ENCODE assay signal across 13 cellular contexts in the genomic region with DNA sequence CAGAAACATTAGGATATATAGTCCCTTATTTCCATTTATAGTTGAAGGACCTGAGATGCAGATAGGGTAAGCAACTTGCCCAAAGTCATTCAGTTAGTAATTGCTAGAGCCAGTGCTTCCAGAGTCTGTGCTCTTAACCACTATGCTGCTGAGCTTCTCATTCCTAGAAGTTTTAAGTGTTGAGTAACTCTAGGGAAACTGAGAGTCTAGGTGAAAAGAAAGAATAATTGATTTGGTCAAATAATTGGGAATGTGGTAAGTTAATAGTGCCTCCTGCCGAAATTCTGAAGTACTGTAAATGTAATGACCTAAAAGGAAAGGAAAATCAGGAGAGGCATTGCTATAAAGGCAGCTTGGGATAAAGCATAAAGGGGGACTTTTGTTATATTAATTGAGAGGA. TPM values are rescaled to one million over a fixed set of nuclear protein-coding genes. Genes with fewer than 3 reads are reported as not detected.
DNase-seq lines count a peak whose midpoint lies in the region; ATAC-seq and TF ChIP-seq lines count a peak whose summit lies in the region.
"Had no signal": no experiment of that assay in that cellular context is flagged by ENCODE, and none has a peak within 500 bp of the region (broad histone marks: within the 10 kb centered on the region; RNA-seq: fewer than 3 reads in every experiment).

No MANE protein-coding gene starts in this region.

- peak overlapping the region; percentile 11 for H3K27ac Mint-ChIP-seq in activated T-cell treated with anti-CD3 and anti-CD28 coated beads, Interleukin-2, amount 50 U/mL, for 24 hours

- H3K4me1 Mint-ChIP-seq in activated T-cell treated with anti-CD3 and anti-CD28 coated beads, Interleukin-2, amount 50 U/mL, for 24 hours (ENCODE audit: low read depth) = peaks cover 44% of the 10 kb centered on the region

- no peak overlapping the region for H3K4me3 ChIP-seq in epithelial cell of proximal tubule (ENCODE audit: low read depth, low read length)
- no peak overlapping the region for H3K4me3 ChIP-seq in lower leg skin (ENCODE audit: low read depth, poor library complexity, severe bottlenecking)
- no peak overlapping the region for H3K4me3 ChIP-seq in thyroid gland (replicated peaks in 1 of 3)
- H3K4me3 ChIP-seq: thoracic aorta had no signal

- peak; percentile 52 for TF ChIP-seq CTCF in epithelial cell of proximal tubule (conservative IDR thresholded peaks at IDR 0.05; ENCODE audit: low read depth, low read length)
- no peak for TF ChIP-seq CTCF in lower leg skin (IDR thresholded peaks at IDR 0.05)
- TF ChIP-seq CTCF in thyroid gland (IDR thresholded peaks at IDR 0.05) = no peak

- no peaks in the 10 kb centered on the region for H3K27me3 ChIP-seq in thyroid gland

- H3K9me3 Mint-ChIP-seq in activated T-cell treated with anti-CD3 and anti-CD28 coated beads, Interleukin-2, amount 50 U/mL, for 24 hours = no peaks in the 10 kb centered on the region

- no peaks in the 10 kb centered on the region for H3K9me3 ChIP-seq in thyroid gland
- H3K9me3 ChIP-seq: thoracic aorta had no signal

- H3K36me3 Mint-ChIP-seq in activated T-cell treated with anti-CD3 and anti-CD28 coated beads, Interleukin-2, amount 50 U/mL, for 24 hours (ENCODE audit: low read depth) = peaks cover 67% of the 10 kb centered on the region

- H3K4me1 ChIP-seq in thyroid gland = no peaks in the 10 kb centered on the region

- ATAC-seq in GM21515 (IDR thresholded peaks at IDR 0.05; ENCODE audit: unreplicated experiment) = no peak
- ATAC-seq: sciatic nerve had no signal

- H3K36me3 ChIP-seq in thyroid gland = peaks cover 18 to 29% of the 10 kb centered on the region in 2 donors

- H3K27me3 Mint-ChIP-seq in activated T-cell treated with anti-CD3 and anti-CD28 coated beads, Interleukin-2, amount 50 U/mL, for 24 hours = no peaks in the 10 kb centered on the region

- WGBS in lower leg skin, 2 donors = 49 to 50% methylated on average over 1 of the region's 1 CpG
- WGBS in thyroid gland, 2 donors = 28 to 39% methylated on average over 1 of the region's 1 CpG

- H3K4me3 Mint-ChIP-seq in activated T-cell treated with anti-CD3 and anti-CD28 coated beads, Interleukin-2, amount 50 U/mL, for 24 hours = no peak overlapping the region

- no peak for DNase-seq in activated T-cell treated with anti-CD3 and anti-CD28 coated beads, Interleukin-2, amount 50 U/mL, for 24 hours
- DNase-seq in activated T-cell treated with anti-CD3 and anti-CD28 coated beads, Interleukin-2, amount 50 U/mL, for 48 hours = no peak
- DNase-seq in NCI-H69 (lab: John Stamatoyannopoulos, UW) = peak; percentile 4
- DNase-seq in epithelial cell of proximal tubule (ENCODE audit: low read depth) = peak; percentile 46
- DNase-seq in renal cortical epithelial cell (ENCODE audit: low read depth) = peak; percentile 71
- no peak for DNase-seq in lower leg skin (ENCODE audit: low spot score in 2 of 2)
- no peak for DNase-seq in thyroid gland
- DNase-seq: activated naive CD4-positive, alpha-beta T cell treated with anti-CD3 and anti-CD28 coated beads, Interleukin-2, amount 50 U/mL, for 16 hours; hippocampal formation; NCI-H1694 treated with DMSO at 0.1 percent for 48 hours had no signal

- TF ChIP-seq POLR2A in lower leg skin (IDR thresholded peaks at IDR 0.05) (no peak), thyroid gland (IDR thresholded peaks at IDR 0.05) (no peak)

- intact Hi-C loops in lower leg skin (cut with DNase I; ENCODE audit: low total_unique reads) = loop anchor here (5.0 kb wide), 1 partner anchor 1534 kb away; no protein-coding TSS in a partner anchor
- intact Hi-C loops in thyroid gland (cut with DNase I) = no loop called here

- H3K27ac ChIP-seq in thyroid gland = no peak overlapping the region
- H3K27ac ChIP-seq: thoracic aorta had no signal

RNA-seq across cellular contexts. Expression of a gene that starts 14.1 kb away (rescaled TPM):
- total RNA-seq in epithelial cell of proximal tubule (10.1 and 11.1 TPM in 2 replicates), renal cortical epithelial cell (12.9 and 28.9 TPM in 2 replicates), lower leg skin (10 to 100 TPM; 17.2 to 29.0 (median 18.3) TPM), thyroid gland (10 to 100 TPM; 26.2 to 43.3 (median 28.4) TPM)

RNA-seq across cellular contexts. Expression of a gene that starts 49.9 kb away (rescaled TPM):
- total RNA-seq in epithelial cell of proximal tubule (32.5 and 40.4 TPM in 2 replicates), renal cortical epithelial cell (40.7 and 62.0 TPM in 2 replicates), lower leg skin (10 to 100 TPM in 3 of 4 donors, 1 to 10 TPM in 1; 7.3 to 25.8 (median 21.4) TPM), thyroid gland (10 to 100 TPM; 26.8 to 71.2 (median 46.4) TPM)

RNA-seq across cellular contexts. Expression of a gene that starts 50.1 kb away (rescaled TPM):
- total RNA-seq in epithelial cell of proximal tubule (31.1 and 40.0 TPM in 2 replicates), renal cortical epithelial cell (47.5 and 89.3 TPM in 2 replicates), lower leg skin (10 to 100 TPM; 13.6 to 25.1 (median 19.6) TPM), thyroid gland (100 to 1,000 TPM in 1 of 4 donors, 10 to 100 TPM in 3; 22.5 to 108 (median 40.1) TPM)

Comparison
In these comparisons a context has a peak if more than half of its experiments do, and no peak if none do; other contexts are left out.
1. DNase-seq: peak in NCI-H69 (single experiment), epithelial cell of proximal tubule (single experiment) and renal cortical epithelial cell (single experiment); none in activated T-cell treated with anti-CD3 and anti-CD28 coated beads, Interleukin-2, amount 50 U/mL, for 24 hours (single experiment), activated T-cell treated with anti-CD3 and anti-CD28 coated beads, Interleukin-2, amount 50 U/mL, for 48 hours (0 of 2), lower leg skin (0 of 2) and thyroid gland (0 of 2).